ENCODE assay signal across 12 cellular contexts in the genomic region with DNA sequence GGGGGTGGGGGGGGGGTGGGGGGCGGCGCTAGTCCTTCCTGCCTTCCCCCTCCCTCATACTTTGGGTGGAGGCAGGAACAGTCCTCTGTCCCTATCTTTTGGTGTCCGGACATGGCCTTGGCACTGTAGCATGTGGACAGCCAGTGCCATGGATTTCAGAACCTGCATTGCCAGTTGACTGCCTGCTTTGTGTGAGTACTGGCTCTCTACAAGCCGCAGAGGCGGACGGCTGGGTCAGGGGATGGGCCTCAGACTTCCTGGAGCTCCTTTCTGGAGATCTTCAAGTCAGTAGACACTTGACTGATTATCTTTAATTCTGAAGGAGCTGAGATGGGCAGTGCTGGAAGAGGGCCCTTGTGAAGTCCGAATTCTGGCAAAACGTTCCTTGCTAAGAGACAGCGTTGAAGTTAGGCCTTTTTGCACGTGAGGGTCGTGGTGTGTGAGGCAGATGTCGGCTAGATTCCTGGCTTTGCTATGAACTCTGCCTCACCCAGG. TPM values are rescaled to one million over a fixed set of nuclear protein-coding genes. Genes with fewer than 3 reads are reported as not detected.
DNase-seq lines count a peak whose midpoint lies in the region; ATAC-seq and TF ChIP-seq lines count a peak whose summit lies in the region.
"Had no signal": no experiment of that assay in that cellular context is flagged by ENCODE, and none has a peak within 500 bp of the region (broad histone marks: within the 10 kb centered on the region; RNA-seq: fewer than 3 reads in every experiment).

No MANE protein-coding gene starts in this region.

- H3K79me2 ChIP-seq in fibroblast of lung (ENCODE audit: control insufficient read depth, insufficient read depth, low read length), result peaks cover 77% of the 10 kb centered on the region

- H4K20me1 ChIP-seq in fibroblast of lung (ENCODE audit: control insufficient read depth, extremely low read depth, insufficient read depth, low read length), result no peaks in the 10 kb centered on the region

- no peak for TF ChIP-seq EP300 in upper lobe of left lung (IDR thresholded peaks at IDR 0.05)

- H2AFZ ChIP-seq in fibroblast of lung (ENCODE audit: low read length), result peak overlapping the region; percentile 37

- H3K27ac ChIP-seq in RWPE1 (peak overlapping the region; percentile 49), fibroblast of lung (ENCODE audit: insufficient read depth, low read length) (peak overlapping the region; percentile 49), upper lobe of left lung (peak overlapping the region; percentile 71 to 87 (median 80))

- peaks cover 2% of the 10 kb centered on the region for H3K4me1 ChIP-seq in fibroblast of lung (ENCODE audit: control insufficient read depth, extremely low read depth, insufficient read depth, low read length)
- peaks cover 17 to 24% (median 20%) of the 10 kb centered on the region in 4 donors for H3K4me1 ChIP-seq in upper lobe of left lung

- no peak for TF ChIP-seq POLR2A in upper lobe of left lung (IDR thresholded peaks at IDR 0.05)

- no peaks in the 10 kb centered on the region for H3K9me3 Mint-ChIP-seq in natural killer cell
- H3K9me3 Mint-ChIP-seq: activated naive CD8-positive, alpha-beta T cell treated with anti-CD3 and anti-CD28 coated beads, Interleukin-2, amount 10 ng/mL, durations not matched to agents 7 days and 5 days; naive thymus-derived CD8-positive, alpha-beta T cell had no signal

- CTCF ChIA-PET in RWPE1 (lab: Yijun Ruan, JAX), result no interaction called here

- ATAC-seq in upper lobe of left lung (ENCODE audit: low FRiP score in 2 of 2) (no peak), natural killer cell (no peak)
- ATAC-seq: naive thymus-derived CD8-positive, alpha-beta T cell had no signal

- 53 to 65% methylated on average over 8 to 12 of the region's 12 CpGs for WGBS in upper lobe of left lung, 2 donors

- intact Hi-C loops in natural killer cell (cut with micrococcal nuclease), result no loop called here

- H3K27ac Mint-ChIP-seq in natural killer cell, result no peak overlapping the region
- H3K27ac Mint-ChIP-seq: activated naive CD8-positive, alpha-beta T cell treated with anti-CD3 and anti-CD28 coated beads, Interleukin-2, amount 10 ng/mL, durations not matched to agents 7 days and 5 days; naive thymus-derived CD8-positive, alpha-beta T cell had no signal

- peaks cover 10 to 19% of the 10 kb centered on the region in 2 donors for H3K4me1 Mint-ChIP-seq in natural killer cell

- H3K4me3 ChIP-seq in fibroblast of lung (replicated peaks in 1 of 4; ENCODE audit: control extremely low read depth in 1 of 4, insufficient read depth in 1 of 4, low read depth in 3 of 4, low read length in 4 of 4) (peak overlapping the region; percentile 54 to 79 (median 78)), upper lobe of left lung (peak overlapping the region in 3 of 4 donors; percentile 1 to 54 (median 31))

- no peak for TF ChIP-seq CTCF in RWPE1 (conservative IDR thresholded peaks at IDR 0.05; ENCODE audit: low read depth)
- no peak for TF ChIP-seq CTCF in fibroblast of lung (conservative IDR thresholded peaks at IDR 0.05 in 1 of 2, IDR thresholded peaks at IDR 0.05 in 1 of 2; ENCODE audit: low read depth in 1 of 2, low read length in 2 of 2)
- no peak for TF ChIP-seq CTCF in upper lobe of left lung (IDR thresholded peaks at IDR 0.05)
- no peak for TF ChIP-seq CTCF in natural killer cell (IDR thresholded peaks at IDR 0.05)

- H3K9ac ChIP-seq in fibroblast of lung (ENCODE audit: insufficient read depth, low read length), result peak overlapping the region; percentile 39

- H3K36me3 ChIP-seq in fibroblast of lung (ENCODE audit: control insufficient read depth, insufficient read depth, low read length) (peaks cover 14% of the 10 kb centered on the region), upper lobe of left lung (no peaks in the 10 kb centered on the region)

- DNase-seq in RWPE1 (ENCODE audit: low spot score) (no peak), fibroblast of lung (ENCODE audit: low read depth in 2 of 2) (peak; percentile 50), midbrain (lab: John Stamatoyannopoulos, UW) (peak; percentile 74), upper lobe of left lung (peak in 1 of 2 donors; percentile 25), natural killer cell (no peak), NAMALWA (ENCODE audit: low spot score) (no peak)
- DNase-seq in activated CD4-positive, alpha-beta T cell treated with anti-CD3 and anti-CD28 coated beads for 48 hours, result no peak
- DNase-seq: activated CD4-positive, alpha-beta T cell treated with anti-CD3 and anti-CD28 coated beads, Interleukin-2, amount 50 U/mL, for 48 hours; activated naive CD8-positive, alpha-beta T cell treated with anti-CD3 and anti-CD28 coated beads, Interleukin-2, amount 10 ng/mL, durations not matched to agents 7 days and 5 days; naive thymus-derived CD8-positive, alpha-beta T cell; NCI-H2081; SHP77 had no signal

- H3K27me3 ChIP-seq in fibroblast of lung (ENCODE audit: control insufficient read depth, insufficient read depth, low read length) (no peaks in the 10 kb centered on the region), upper lobe of left lung (peaks cover 0 to 20% (median 14%) of the 10 kb centered on the region in 4 donors)

- peak overlapping the region; percentile 94 for H3K4me2 ChIP-seq in fibroblast of lung (ENCODE audit: extremely low read depth, insufficient read depth, low read length)

- H3K9me3 ChIP-seq in fibroblast of lung (ENCODE audit: control insufficient read depth, insufficient read depth, low read depth, low read length) (no peaks in the 10 kb centered on the region), upper lobe of left lung (no peaks in the 10 kb centered on the region)

- no peak overlapping the region for H3K4me3 Mint-ChIP-seq in natural killer cell
- H3K4me3 Mint-ChIP-seq: activated naive CD8-positive, alpha-beta T cell treated with anti-CD3 and anti-CD28 coated beads, Interleukin-2, amount 10 ng/mL, durations not matched to agents 7 days and 5 days had no signal

- peaks cover 29 to 40% of the 10 kb centered on the region in 2 donors for H3K27me3 Mint-ChIP-seq in natural killer cell (ENCODE audit: low read depth in 2 of 2)

- POLR2A ChIA-PET in RWPE1 (lab: Yijun Ruan, JAX; ENCODE audit: low non-redundant PET), result no interaction called here

- H3K36me3 Mint-ChIP-seq in natural killer cell, result no peaks in the 10 kb centered on the region

RNA-seq across cellular contexts. Expression of gene CLDN11, which starts 2.5 kb away (rescaled TPM):
- total RNA-seq in fibroblast of lung, result 107 and 131 TPM in 2 replicates
- 316 and 440 TPM in 2 replicates for polyA plus RNA-seq in fibroblast of lung
- polyA plus RNA-seq in fibroblast of lung (2012), result 399 and 524 TPM in 2 replicates
- 1,316 and 1,408 TPM in 2 replicates for polyA minus RNA-seq in fibroblast of lung (ENCODE audit: low replicate concordance)
- 10 to 100 TPM in 1 of 6 donors, 1 to 10 TPM in 5; 2.1 to 17.1 (median 6.0) TPM for total RNA-seq in upper lobe of left lung
- under 1 TPM in 1 of 3 donors, not detected in 2; 0.39 TPM for total RNA-seq in natural killer cell
- total RNA-seq: activated naive CD8-positive, alpha-beta T cell treated with anti-CD3 and anti-CD28 coated beads, Interleukin-2, amount 10 ng/mL, durations not matched to agents 7 days and 5 days had no signal
- polyA plus RNA-seq: naive thymus-derived CD8-positive, alpha-beta T cell had no signal

Comparison
In these comparisons a context has a peak if more than half of its experiments do, and no peak if none do; other contexts are left out.
1. DNase-seq: peak in fibroblast of lung (2 of 2) and midbrain (single experiment); none in RWPE1 (single experiment), activated CD4-positive, alpha-beta T cell treated with anti-CD3 and anti-CD28 coated beads for 48 hours (single experiment), natural killer cell (single experiment) and NAMALWA (single experiment).
2. Peak in every context shown above with its lines, with median percentiles within 50 percentile points of each other: H3K27ac ChIP-seq.